Comparison of ENCODE assay signal across 27 cellular contexts in genomic region chr9:127679506-127679905, GRCh38. TPM values are rescaled to one million over a fixed set of nuclear protein-coding genes. Genes with fewer than 3 reads are reported as not detected.
"Had no signal": no experiment of that assay in that cellular context is flagged by ENCODE, and none has a peak within 500 bp of the region (broad histone marks: within the 10 kb centered on the region; RNA-seq: fewer than 3 reads in every experiment).

No MANE protein-coding gene starts in this region.

- H3K4me3 Mint-ChIP-seq: immature natural killer cell; memory B cell; natural killer cell; neural crest cell; stimulated activated naive CD8-positive, alpha-beta T cell treated with anti-CD3 and anti-CD28 coated beads, Interleukin-15, amount 100 ng/mL, for 72 hours had no signal

- H3K9me3 ChIP-seq: esophagus squamous epithelium, lower lobe of right lung, neutrophil, right atrium auricular region, thyroid gland, vagina had no signal

- H3K4me3 ChIP-seq: esophagus squamous epithelium, lower lobe of right lung, right atrium auricular region, smooth muscle cell, thyroid gland, vagina had no signal

- H3K27me3 Mint-ChIP-seq: progenitor cell of endocrine pancreas; stimulated activated naive CD8-positive, alpha-beta T cell treated with anti-CD3 and anti-CD28 coated beads, Interleukin-15, amount 100 ng/mL, for 72 hours had no signal

- H3K27ac ChIP-seq: esophagus squamous epithelium, lower lobe of right lung, neutrophil, parathyroid adenoma, right atrium auricular region, thyroid gland, vagina had no signal

- H3K9me3 Mint-ChIP-seq: immature natural killer cell; memory B cell; natural killer cell; neural crest cell; stimulated activated naive CD8-positive, alpha-beta T cell treated with anti-CD3 and anti-CD28 coated beads, Interleukin-15, amount 100 ng/mL, for 72 hours had no signal

- H3K4me1 ChIP-seq: esophagus squamous epithelium, lower lobe of right lung, parathyroid adenoma, right atrium auricular region, vagina had no signal

- DNase-seq: effector CD8-positive, alpha-beta T cell; erythroblast; esophagus squamous epithelium; foreskin melanocyte; immature natural killer cell; left ventricle myocardium superior; lower lobe of right lung; natural killer cell; stimulated activated CD4-positive, alpha-beta T cell treated with anti-CD3 and anti-CD28 coated beads, Interleukin-12 subunit alpha, Interleukin-12 subunit beta, amount 100 ng/mL, for 4 hours; stimulated activated CD4-positive, alpha-beta T cell treated with anti-CD3 and anti-CD28 coated beads, Interleukin-1b, Interleukin-23, amount 100 ng/mL, for 48 hours; stimulated activated CD4-positive, alpha-beta T cell treated with anti-CD3 and anti-CD28 coated beads, Interleukin-4, amount 100 ng/mL, for 1 hour; stimulated activated CD8-positive, alpha-beta memory T cell treated with anti-CD3 and anti-CD28 coated beads, Interleukin-4, amount 100 ng/mL, for 48 hours; stimulated activated naive CD4-positive, alpha-beta T cell; stimulated activated naive CD8-positive, alpha-beta T cell treated with anti-CD3 and anti-CD28 coated beads, Interleukin-15, amount 100 ng/mL, for 72 hours; thyroid gland; trophoblast cell had no signal

- H3K4me1 Mint-ChIP-seq: immature natural killer cell; memory B cell; natural killer cell; neural crest cell; stimulated activated naive CD8-positive, alpha-beta T cell treated with anti-CD3 and anti-CD28 coated beads, Interleukin-15, amount 100 ng/mL, for 72 hours had no signal

- H3K27ac Mint-ChIP-seq: memory B cell; natural killer cell; progenitor cell of endocrine pancreas; stimulated activated naive CD8-positive, alpha-beta T cell treated with anti-CD3 and anti-CD28 coated beads, Interleukin-15, amount 100 ng/mL, for 72 hours had no signal

- H3K36me3 Mint-ChIP-seq: immature natural killer cell, memory B cell, natural killer cell had no signal

- ATAC-seq: left ventricle myocardium superior; lower lobe of right lung; natural killer cell; sciatic nerve; stimulated activated naive CD8-positive, alpha-beta T cell treated with anti-CD3 and anti-CD28 coated beads, Interleukin-15, amount 100 ng/mL, for 72 hours had no signal

- H3K36me3 ChIP-seq: neutrophil had no signal

RNA-seq across cellular contexts. Expression of gene CFAP157, which starts 27.3 kb away (rescaled TPM):
- total RNA-seq: left ventricle myocardium superior, mononuclear cell, natural killer cell, neural crest cell, right atrium auricular region, smooth muscle cell, vagina had no signal

RNA-seq across cellular contexts. Expression of gene TTC16, which starts 36.4 kb away (rescaled TPM):
- total RNA-seq: neural crest cell, smooth muscle cell, temporal lobe had no signal
